In the genomic region with DNA sequence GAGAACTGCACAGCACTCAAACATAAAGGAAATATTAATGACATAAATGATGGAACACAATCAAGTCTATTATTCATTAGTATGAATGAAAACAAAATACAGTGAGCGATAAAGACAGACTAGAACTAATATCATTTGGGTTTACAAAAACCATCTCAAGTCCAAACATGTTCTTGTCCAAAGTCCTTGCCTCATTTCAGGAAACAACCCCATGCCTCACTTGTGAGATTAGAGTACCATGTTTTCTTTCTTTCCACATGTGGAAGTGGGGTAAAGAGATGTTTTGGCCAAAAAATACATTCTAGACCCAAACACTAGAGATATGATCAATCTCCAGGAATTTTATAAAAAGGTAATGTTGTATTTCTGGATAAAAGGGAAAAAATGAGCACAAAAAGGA, we compare ENCODE assay signal across 26 cellular contexts. TPM values are rescaled to one million over a fixed set of nuclear protein-coding genes. Genes with fewer than 3 reads are reported as not detected.
DNase-seq lines count a peak whose midpoint lies in the region; ATAC-seq, FAIRE-seq and TF ChIP-seq lines count a peak whose summit lies in the region.
"Had no signal": no experiment of that assay in that cellular context is flagged by ENCODE, and none has a peak within 500 bp of the region (broad histone marks: within the 10 kb centered on the region; RNA-seq: fewer than 3 reads in every experiment).

No MANE protein-coding gene starts in this region.

- H3K4me2 ChIP-seq in HepG2 (ENCODE audit: low read depth, low read length): no peak overlapping the region
- H3K4me2 ChIP-seq in Karpas-422 (ENCODE audit: low read depth, low read length, poor library complexity, severe bottlenecking): no peak overlapping the region
- no peak overlapping the region for H3K4me2 ChIP-seq in osteoblast (ENCODE audit: insufficient read depth, low read length)
- H3K4me2 ChIP-seq: A549; BLaER1 treated with 17β-estradiol and CSF1 and Interleukin-3, amounts not matched to agents 10 nM and 100 nM had no signal

- H4K20me1 ChIP-seq in HepG2 (ENCODE audit: insufficient read depth, low read length) (no peaks in the 10 kb centered on the region), Karpas-422 (ENCODE audit: insufficient read depth, low read depth, low read length) (no peaks in the 10 kb centered on the region), osteoblast (ENCODE audit: insufficient read depth, low read length) (no peaks in the 10 kb centered on the region)
- H4K20me1 ChIP-seq: BLaER1 treated with 17β-estradiol and CSF1 and Interleukin-3, amounts not matched to agents 10 nM and 100 nM had no signal

- WGBS in HepG2 (ENCODE audit: low lambda C conversion rate): 98% methylated on average over 1 of the region's 1 CpG
- 52 to 79% (median 62%) methylated on average over 1 of the region's 1 CpG for WGBS in small intestine, 3 donors

- in situ Hi-C loops in HepG2 (cut with HindIII; ENCODE audit: extremely low pct_ligation_motif_present, low pct_unique_long_range_greater_than_20kb): no loop called here

- H3K79me2 ChIP-seq in HepG2 (ENCODE audit: insufficient read depth, low read length) (no peaks in the 10 kb centered on the region), Karpas-422 (ENCODE audit: low read length) (no peaks in the 10 kb centered on the region), osteoblast (ENCODE audit: insufficient read depth, low read length) (no peaks in the 10 kb centered on the region)

- FAIRE-seq in bronchial epithelial cell (lab: Jason Lieb, UNC): no peak
- no peak for FAIRE-seq in HepG2 (lab: Jason Lieb, UNC)
- FAIRE-seq in small intestine (lab: Jason Lieb, UNC): no peak
- FAIRE-seq: A549, D721Med, GM12878, GM19239, H1 had no signal

- H3K9ac ChIP-seq in HepG2 (ENCODE audit: insufficient read depth, low read depth, low read length) (no peak overlapping the region), Karpas-422 (ENCODE audit: low read length) (no peak overlapping the region)
- H3K9ac ChIP-seq: BLaER1 treated with 17β-estradiol and CSF1 and Interleukin-3, amounts not matched to agents 10 nM and 100 nM; GM23248 had no signal

- H3K4me1 ChIP-seq in HepG2 (ENCODE audit: insufficient read depth, low read length) (peaks cover 54% of the 10 kb centered on the region), small intestine (ENCODE audit: control insufficient read depth in 2 of 2, insufficient read depth in 1 of 2, low read depth in 1 of 2, low read length in 1 of 2) (peaks cover 0 to 11% of the 10 kb centered on the region in 2 donors), Karpas-422 (ENCODE audit: low read length) (peaks cover 32% of the 10 kb centered on the region), osteoblast (ENCODE audit: insufficient read depth, low read length) (peaks cover 16% of the 10 kb centered on the region)
- H3K4me1 ChIP-seq: BE2C had no signal

- POLR2A ChIA-PET in HepG2 (lab: Yijun Ruan, JAX): no interaction called here

- DNase-seq in bronchial epithelial cell (ENCODE audit: low read depth): peak; percentile 81
- no peak for DNase-seq in epithelial cell of prostate (ENCODE audit: low read depth, low spot score)
- DNase-seq in HepG2 (ENCODE audit: low spot score): no peak
- DNase-seq in small intestine: peak; percentile 35
- DNase-seq in mucosa of gallbladder (ENCODE audit: low spot score): no peak
- DNase-seq in Karpas-422: no peak
- no peak for DNase-seq in osteoblast (ENCODE audit: insufficient read length, low spot score, missing footprints)
- DNase-seq: 8988T; ACHN; AML-193; BE2C; CD4-positive, alpha-beta T cell; CD8-positive, alpha-beta memory T cell; DMS 273 treated with DMSO at 0.1 percent for 48 hours; DMS79; EL; GDM1; GM23248; H7; HCEC 1CT had no signal

- CTCF ChIA-PET in HepG2 (lab: Yijun Ruan, JAX; ENCODE audit: low intra/inter-chr PET ratio, low total read pairs): no interaction called here

- H3K9me2 ChIP-seq in Karpas-422 (replicated peaks; ENCODE audit: insufficient read depth, low read length): no peaks in the 10 kb centered on the region

- no peaks in the 10 kb centered on the region for H3K27me3 ChIP-seq in bronchial epithelial cell (ENCODE audit: control insufficient read depth, insufficient read depth, low read length)
- H3K27me3 ChIP-seq in HepG2 (ENCODE audit: control insufficient read depth in 1 of 2, insufficient read depth in 2 of 2, low read length in 2 of 2): no peaks in the 10 kb centered on the region
- no peaks in the 10 kb centered on the region for H3K27me3 ChIP-seq in small intestine (ENCODE audit: control insufficient read depth in 2 of 2, insufficient read depth in 2 of 2, low read length in 2 of 2)
- H3K27me3 ChIP-seq in Karpas-422 (ENCODE audit: low read length): no peaks in the 10 kb centered on the region
- no peaks in the 10 kb centered on the region for H3K27me3 ChIP-seq in osteoblast (ENCODE audit: insufficient read depth, low read length)
- H3K27me3 ChIP-seq: BE2C; BLaER1 treated with 17β-estradiol and CSF1 and Interleukin-3, amounts not matched to agents 10 nM and 100 nM had no signal

- no peaks in the 10 kb centered on the region for H3K9me3 ChIP-seq in HepG2 (ENCODE audit: low read length)
- no peaks in the 10 kb centered on the region for H3K9me3 ChIP-seq in small intestine (ENCODE audit: control insufficient read depth, low read depth)
- no peaks in the 10 kb centered on the region for H3K9me3 ChIP-seq in Karpas-422 (ENCODE audit: low read length)
- no peaks in the 10 kb centered on the region for H3K9me3 ChIP-seq in osteoblast (ENCODE audit: low read depth, low read length)
- H3K9me3 ChIP-seq: A549; BE2C; BLaER1 treated with 17β-estradiol and CSF1 and Interleukin-3, amounts not matched to agents 10 nM and 100 nM had no signal

- no TSS peak for BruUV-seq in HepG2 (replicated peaks; lab: Mats Ljungman, UMichigan)

- H3K36me3 ChIP-seq in bronchial epithelial cell (ENCODE audit: control insufficient read depth, insufficient read depth, low read length): no peaks in the 10 kb centered on the region
- peaks cover 0 to 2% of the 10 kb centered on the region in 2 experiments; a peak in 1 of 5 replicates for H3K36me3 ChIP-seq in HepG2 (replicated peaks in 1 of 2; ENCODE audit: control insufficient read depth in 1 of 2, insufficient read depth in 2 of 2, low read length in 2 of 2)
- H3K36me3 ChIP-seq in small intestine (ENCODE audit: control insufficient read depth in 2 of 2, insufficient read depth in 2 of 2, low read length in 2 of 2): no peaks in the 10 kb centered on the region
- H3K36me3 ChIP-seq in Karpas-422 (ENCODE audit: insufficient read depth, low read length): no peaks in the 10 kb centered on the region
- H3K36me3 ChIP-seq in osteoblast (ENCODE audit: insufficient read depth, low read length): no peaks in the 10 kb centered on the region
- H3K36me3 ChIP-seq: BE2C had no signal

- no peak for TF ChIP-seq RAD21 in HepG2 (CRISPR knock-in tag; IDR thresholded peaks at IDR 0.05)

- ATAC-seq in HepG2: no peak
- ATAC-seq: A549, GM12878 had no signal

- TF ChIP-seq POLR2A in HepG2 (IDR thresholded peaks at IDR 0.05; ENCODE audit: insufficient read depth in 1 of 2, low read depth in 2 of 2, low read length in 2 of 2): no peak

- TF ChIP-seq CTCF in bronchial epithelial cell (IDR thresholded peaks at IDR 0.05; ENCODE audit: insufficient read depth, low read length, severe bottlenecking) (no peak), HepG2 (CRISPR knock-in tag; IDR thresholded peaks at IDR 0.05) (no peak), osteoblast (IDR thresholded peaks at IDR 0.05; ENCODE audit: extremely low read depth, low read depth, low read length) (no peak)

- H3K27ac ChIP-seq in epithelial cell of prostate: peak overlapping the region; percentile 55
- H3K27ac ChIP-seq in HepG2 (ENCODE audit: extremely low read length, insufficient read depth, low read length): no peak overlapping the region
- no peak overlapping the region for H3K27ac ChIP-seq in small intestine (ENCODE audit: low read depth in 1 of 2, low read length in 1 of 2)
- H3K27ac ChIP-seq in Karpas-422 (ENCODE audit: low read length): no peak overlapping the region
- no peak overlapping the region for H3K27ac ChIP-seq in osteoblast (ENCODE audit: low read depth, low read length)
- H3K27ac ChIP-seq: A549; BLaER1 treated with 17β-estradiol and CSF1 and Interleukin-3, amounts not matched to agents 10 nM and 100 nM; GM23248 had no signal

- TF ChIP-seq EP300 in HepG2 (IDR thresholded peaks at IDR 0.05; ENCODE audit: low read depth in 2 of 2, low read length in 2 of 2) (no peak), HepG2 (CRISPR knock-in tag; IDR thresholded peaks at IDR 0.05; ENCODE audit: borderline replicate concordance) (no peak)

- no peak overlapping the region for H3K4me3 ChIP-seq in bronchial epithelial cell (ENCODE audit: low read depth, low read length)
- H3K4me3 ChIP-seq in HepG2 (replicated peaks in 1 of 3; ENCODE audit: insufficient read depth in 1 of 3, low read depth in 2 of 3, low read length in 3 of 3): no peak overlapping the region
- no peak overlapping the region for H3K4me3 ChIP-seq in small intestine (ENCODE audit: low read depth in 1 of 2, low read length in 2 of 2)
- H3K4me3 ChIP-seq in Karpas-422 (ENCODE audit: low read length): no peak overlapping the region
- no peak overlapping the region for H3K4me3 ChIP-seq in osteoblast (ENCODE audit: insufficient read depth, low read length)
- H3K4me3 ChIP-seq: A549; BLaER1 treated with 17β-estradiol and CSF1 and Interleukin-3, amounts not matched to agents 10 nM and 100 nM; GM12878; GM23248 had no signal

- H2AFZ ChIP-seq in HepG2 (ENCODE audit: low read length) (no peak overlapping the region), Karpas-422 (ENCODE audit: low read length) (no peak overlapping the region), osteoblast (ENCODE audit: low read length) (no peak overlapping the region)
- H2AFZ ChIP-seq: GM23248 had no signal

- intact Hi-C loops in HepG2 (cut with micrococcal nuclease; ENCODE audit: unreplicated experiment): no loop called here

RNA-seq across cellular contexts. Expression of a gene that starts 53.3 kb away (rescaled TPM):
- 64.5 and 68.5 TPM in 2 replicates for total RNA-seq in bronchial epithelial cell
- 84.6 and 136 TPM in 2 replicates for total RNA-seq in HepG2 (2016; rRNA removed; fragmentation: Illumina TruSeq; extraction: Trizol)
- 93.0 and 99.3 TPM in 2 replicates for total RNA-seq in HepG2 (2016; cell fraction: cytosol; rRNA removed; fragmentation: Illumina TruSeq; extraction: Trizol; ENCODE audit: low read depth)
- total RNA-seq in HepG2 (2016; cell fraction: insoluble cytoplasmic fraction; rRNA removed; fragmentation: Illumina TruSeq; extraction: Trizol): 80.6 and 139 TPM in 2 replicates
- total RNA-seq in HepG2 (2016; cell fraction: membrane; rRNA removed; fragmentation: Illumina TruSeq; extraction: Trizol): 85.8 and 94.3 TPM in 2 replicates
- 92.5 and 95.6 TPM in 2 replicates for total RNA-seq in HepG2 (2016; cell fraction: nucleus; rRNA removed; fragmentation: Illumina TruSeq; extraction: Trizol)
- polyA plus RNA-seq in HepG2 (2011; rRNA removed): 138 and 215 TPM in 2 replicates
- polyA plus RNA-seq in HepG2 (2011; cell fraction: cytosol; rRNA removed): 94.2 and 119 TPM in 2 replicates
- polyA plus RNA-seq in HepG2 (2011; cell fraction: nucleus; rRNA removed): 66.9 and 70.1 TPM in 2 replicates
- 104 and 115 TPM in 2 replicates for polyA plus RNA-seq in HepG2 (2012)
- polyA plus RNA-seq in HepG2 (2016; cell fraction: cytosol; fragmentation: Illumina TruSeq; extraction: Trizol; ENCODE audit: low read depth): 17.6 and 20.3 TPM in 2 replicates
- 211 and 217 TPM in 2 replicates for polyA plus RNA-seq in HepG2 (2016; cell fraction: insoluble cytoplasmic fraction; fragmentation: Illumina TruSeq; extraction: Trizol; ENCODE audit: low read depth)
- polyA plus RNA-seq in HepG2 (2016; cell fraction: membrane; fragmentation: Illumina TruSeq; extraction: Trizol; ENCODE audit: low read depth): 41.9 and 49.1 TPM in 2 replicates
- polyA plus RNA-seq in HepG2 (2016; cell fraction: nucleus; fragmentation: Illumina TruSeq; extraction: Trizol; ENCODE audit: insufficient read depth, low read depth): 168 and 175 TPM in 2 replicates
- polyA minus RNA-seq in HepG2 (2011; rRNA and poly(A)+ RNA removed; ENCODE audit: low replicate concordance): 157 and 264 TPM in 2 replicates
- polyA minus RNA-seq in HepG2 (2011; cell fraction: cytosol; rRNA and poly(A)+ RNA removed): 128 and 137 TPM in 2 replicates
- polyA minus RNA-seq in HepG2 (2011; cell fraction: nucleus; rRNA and poly(A)+ RNA removed): 140 and 141 TPM in 2 replicates
- polyA plus RNA-seq in small intestine: 10 to 100 TPM; 56.7 to 94.2 (median 74.0) TPM
- total RNA-seq in mucosa of gallbladder: 102 TPM
- total RNA-seq in Karpas-422 (2014; rRNA removed; shearing (Covaris generic); ENCODE audit: low replicate concordance): 33.1 and 66.7 TPM in 2 replicates
- total RNA-seq in osteoblast: 84.3 and 91.9 TPM in 2 replicates

Comparison
In these comparisons a context has a peak if more than half of its experiments do, and no peak if none do; other contexts are left out.
1. DNase-seq: peak in bronchial epithelial cell (single experiment) and small intestine (single experiment); none in epithelial cell of prostate (single experiment), HepG2 (single experiment), mucosa of gallbladder (single experiment), Karpas-422 (single experiment) and osteoblast (single experiment).